Comparison of ENCODE assay signal across 12 cellular contexts in the genomic region with DNA sequence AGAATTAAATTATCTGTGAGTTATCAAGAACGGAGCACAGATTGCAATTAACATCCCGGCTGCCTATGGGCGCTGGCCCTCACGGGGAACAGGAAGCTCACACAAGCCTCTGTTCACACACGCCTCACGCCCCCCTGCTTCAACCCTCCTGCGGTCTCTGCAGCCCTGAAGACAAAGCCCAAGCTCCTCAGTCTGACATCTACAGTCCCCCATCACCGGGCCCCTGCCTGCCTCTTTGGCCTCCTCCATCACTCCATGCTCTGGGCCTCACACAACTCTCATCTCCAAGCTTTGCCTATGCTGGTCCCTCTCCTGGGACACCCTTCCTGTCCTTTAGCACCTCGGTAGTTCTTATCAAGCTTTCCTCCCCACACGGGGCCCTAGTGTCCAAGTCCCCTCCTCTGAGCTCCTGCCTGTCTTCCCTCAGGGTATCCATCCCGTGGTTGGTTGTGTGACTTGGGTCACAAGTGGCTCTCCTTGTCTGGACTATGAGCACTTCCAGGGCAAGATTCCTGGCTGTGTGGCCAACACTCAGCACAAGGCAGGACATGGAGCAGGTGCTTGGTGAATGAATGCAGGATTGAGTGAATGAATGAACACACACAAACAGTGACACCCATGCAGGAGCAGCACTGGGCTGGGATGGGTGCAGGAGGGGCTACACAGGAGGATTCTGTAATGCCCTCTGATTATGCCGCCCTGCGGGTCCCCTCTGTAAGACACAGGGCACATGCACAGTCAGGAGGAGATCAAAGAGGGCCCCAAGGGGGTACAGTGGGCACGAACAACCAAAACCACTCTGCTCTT.
DNase-seq lines count a peak whose midpoint lies in the region; ATAC-seq and TF ChIP-seq lines count a peak whose summit lies in the region.
"Had no signal": no experiment of that assay in that cellular context is flagged by ENCODE, and none has a peak within 500 bp of the region (broad histone marks: within the 10 kb centered on the region; RNA-seq: fewer than 3 reads in every experiment).

No MANE protein-coding gene starts in this region.

- DNase-seq in Caco-2 (peak in 1 of 2 experiments; percentile 16), osteoblast (ENCODE audit: insufficient read length, low spot score, missing footprints) (peak; percentile 57), hippocampal formation (lab: John Stamatoyannopoulos, UW) (no peak), SW 1271 (lab: John Stamatoyannopoulos, UW) (no peak)
- DNase-seq in central memory CD8-positive, alpha-beta T cell (ENCODE audit: low spot score in 2 of 2), result no peak
- DNase-seq: mesendoderm; NCI-H1694 treated with DMSO at 0.1 percent for 48 hours; RPMI8226; stimulated activated naive CD4-positive, alpha-beta T cell had no signal

- no peaks in the 10 kb centered on the region for H3K27me3 Mint-ChIP-seq in Caco-2 (ENCODE audit: insufficient read depth, unreplicated experiment)
- H3K27me3 Mint-ChIP-seq in central memory CD8-positive, alpha-beta T cell, result no peaks in the 10 kb centered on the region

- no TSS peak for BruUV-seq in Caco-2 (replicated peaks; lab: Mats Ljungman, UMichigan)

- H3K27me3 ChIP-seq in BLaER1 (no peaks in the 10 kb centered on the region), Caco-2 (replicated peaks; ENCODE audit: control insufficient read depth, insufficient read depth, low read length) (no peaks in the 10 kb centered on the region), osteoblast (ENCODE audit: insufficient read depth, low read length) (no peaks in the 10 kb centered on the region)

- H3K9me3 Mint-ChIP-seq in Caco-2 (ENCODE audit: unreplicated experiment), result no peaks in the 10 kb centered on the region
- no peaks in the 10 kb centered on the region for H3K9me3 Mint-ChIP-seq in central memory CD8-positive, alpha-beta T cell

- no peaks in the 10 kb centered on the region for H3K36me3 Mint-ChIP-seq in Caco-2 (ENCODE audit: insufficient read depth, unreplicated experiment)
- H3K36me3 Mint-ChIP-seq in central memory CD8-positive, alpha-beta T cell (ENCODE audit: insufficient read depth), result no peaks in the 10 kb centered on the region

- POLR2A ChIA-PET in Caco-2 (lab: Charles Lee), result no interaction called here

- H3K9ac ChIP-seq in BLaER1, result no peak overlapping the region

- H3K27ac ChIP-seq in BLaER1 (no peak overlapping the region), osteoblast (ENCODE audit: low read depth, low read length) (no peak overlapping the region)
- H3K27ac ChIP-seq: coronary artery had no signal

- H3K36me3 ChIP-seq in BLaER1, result no peaks in the 10 kb centered on the region
- H3K36me3 ChIP-seq in Caco-2 (ENCODE audit: control insufficient read depth, insufficient read depth, low read length), result no peaks in the 10 kb centered on the region
- no peaks in the 10 kb centered on the region for H3K36me3 ChIP-seq in osteoblast (ENCODE audit: insufficient read depth, low read length)

- intact Hi-C loops in Caco-2 (cut with micrococcal nuclease; ENCODE audit: unreplicated experiment), result no loop called here

- H3K27ac Mint-ChIP-seq in Caco-2 (ENCODE audit: unreplicated experiment), result peak overlapping the region; percentile 46
- H3K27ac Mint-ChIP-seq in central memory CD8-positive, alpha-beta T cell (ENCODE audit: low read depth), result peak overlapping the region; percentile 6

- H3K4me3 ChIP-seq in BLaER1, result peak overlapping the region; percentile 1; the same call in 1 of the 2 replicates
- H3K4me3 ChIP-seq in Caco-2 (ENCODE audit: low read depth, low read length), result no peak overlapping the region
- H3K4me3 ChIP-seq in osteoblast (ENCODE audit: insufficient read depth, low read length), result no peak overlapping the region
- H3K4me3 ChIP-seq: coronary artery had no signal

- peak; percentile 89 for ATAC-seq in central memory CD8-positive, alpha-beta T cell (replicated peaks; ENCODE audit: extremely low read depth, poor library complexity, severe bottlenecking)
- no peak for ATAC-seq in GM21447 (IDR thresholded peaks at IDR 0.05; ENCODE audit: unreplicated experiment)

- TF ChIP-seq CTCF in Caco-2 (IDR thresholded peaks at IDR 0.05; ENCODE audit: insufficient read depth in 1 of 2, low read depth in 1 of 2, low read length in 1 of 2, severe bottlenecking in 1 of 2, unreplicated experiment in 1 of 2), result no peak
- TF ChIP-seq CTCF in osteoblast (IDR thresholded peaks at IDR 0.05; ENCODE audit: extremely low read depth, low read depth, low read length), result no peak

- no peaks in the 10 kb centered on the region for H3K9me3 ChIP-seq in BLaER1
- H3K9me3 ChIP-seq in Caco-2, result no peaks in the 10 kb centered on the region
- no peaks in the 10 kb centered on the region for H3K9me3 ChIP-seq in osteoblast (ENCODE audit: low read depth, low read length)

- peaks cover 39% of the 10 kb centered on the region for H3K4me1 ChIP-seq in BLaER1
- H3K4me1 ChIP-seq in Caco-2, result no peaks in the 10 kb centered on the region
- H3K4me1 ChIP-seq in osteoblast (ENCODE audit: insufficient read depth, low read length), result no peaks in the 10 kb centered on the region

- H2AFZ ChIP-seq in osteoblast (ENCODE audit: low read length), result no peak overlapping the region

- no peak overlapping the region for H3K4me3 Mint-ChIP-seq in Caco-2 (ENCODE audit: unreplicated experiment)
- peak overlapping the region; percentile 27 for H3K4me3 Mint-ChIP-seq in central memory CD8-positive, alpha-beta T cell

- peak overlapping the region; percentile 82 for H3K4me2 ChIP-seq in BLaER1
- H3K4me2 ChIP-seq in osteoblast (ENCODE audit: insufficient read depth, low read length), result no peak overlapping the region

- CTCF ChIA-PET in Caco-2 (lab: Charles Lee), result no interaction called here

- no peaks in the 10 kb centered on the region for H3K79me2 ChIP-seq in osteoblast (ENCODE audit: insufficient read depth, low read length)

- H3K4me1 Mint-ChIP-seq in Caco-2 (ENCODE audit: low read depth, unreplicated experiment), result no peaks in the 10 kb centered on the region
- peaks cover 38% of the 10 kb centered on the region for H3K4me1 Mint-ChIP-seq in central memory CD8-positive, alpha-beta T cell

- H4K20me1 ChIP-seq in BLaER1 (peaks cover 41% of the 10 kb centered on the region), osteoblast (ENCODE audit: insufficient read depth, low read length) (peaks cover 20% of the 10 kb centered on the region)
